In the genomic region with DNA sequence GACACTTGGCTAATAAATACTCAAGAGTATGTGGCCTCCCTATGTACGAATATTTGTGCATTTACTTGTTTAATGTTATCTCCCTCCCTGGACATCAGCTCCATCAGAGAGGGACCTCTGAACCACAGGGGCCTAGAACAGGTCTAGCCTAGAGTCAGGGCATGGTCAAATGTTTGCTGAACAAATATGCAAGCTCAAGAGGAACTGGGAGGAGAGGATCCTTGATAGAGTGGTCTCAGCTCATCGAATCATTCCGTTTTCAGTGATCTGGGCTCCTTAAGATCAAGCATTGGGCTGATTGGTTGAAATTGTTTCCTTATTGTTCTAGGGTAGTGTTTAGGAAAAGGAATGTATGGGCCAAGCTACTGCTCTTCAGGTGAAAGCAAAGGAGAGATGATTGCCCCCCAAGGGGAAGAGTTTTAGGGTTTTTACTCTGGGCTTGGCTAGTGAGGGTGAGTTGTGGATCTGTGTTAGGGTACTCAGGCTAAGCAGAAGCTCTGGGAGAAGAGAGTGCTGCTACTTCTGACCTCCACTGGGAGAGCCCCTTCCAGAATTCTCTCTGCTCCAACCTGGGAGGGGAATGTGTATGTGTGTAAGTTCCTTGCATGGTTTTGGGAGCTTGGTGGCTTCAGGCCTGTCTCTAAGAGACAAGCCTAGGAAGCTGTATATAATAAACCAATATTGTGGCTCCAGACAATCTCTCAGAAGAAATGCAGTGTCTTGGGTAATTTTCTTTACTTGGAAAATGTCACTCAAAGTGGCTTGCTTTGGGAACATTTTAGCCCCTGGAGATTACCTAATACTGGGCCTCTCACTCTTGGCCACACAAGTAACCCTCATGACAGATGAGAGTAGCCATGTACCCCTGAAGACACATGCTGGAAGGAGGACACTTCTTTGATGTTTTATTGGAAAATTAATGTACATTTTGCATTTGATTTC, we compare ENCODE assay signal across 1 cellular context.
TF ChIP-seq lines count a peak whose summit lies in the region.

No MANE protein-coding gene starts in this region.

TF ChIP-seq in GM12878, 131 proteins besides CTCF, POLR2A, EP300 and RAD21 (continued from another document):
- TF ChIP-seq, protein P1, sequence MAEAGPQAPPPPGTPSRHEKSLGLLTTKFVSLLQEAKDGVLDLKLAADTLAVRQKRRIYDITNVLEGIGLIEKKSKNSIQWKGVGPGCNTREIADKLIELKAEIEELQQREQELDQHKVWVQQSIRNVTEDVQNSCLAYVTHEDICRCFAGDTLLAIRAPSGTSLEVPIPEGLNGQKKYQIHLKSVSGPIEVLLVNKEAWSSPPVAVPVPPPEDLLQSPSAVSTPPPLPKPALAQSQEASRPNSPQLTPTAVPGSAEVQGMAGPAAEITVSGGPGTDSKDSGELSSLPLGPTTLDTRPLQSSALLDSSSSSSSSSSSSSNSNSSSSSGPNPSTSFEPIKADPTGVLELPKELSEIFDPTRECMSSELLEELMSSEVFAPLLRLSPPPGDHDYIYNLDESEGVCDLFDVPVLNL (IDR thresholded peaks at IDR 0.05; ENCODE audit: low read depth, low read length): no peak
- TF ChIP-seq BACH1 (IDR thresholded peaks at IDR 0.05; ENCODE audit: borderline replicate concordance) (no peak), IKZF1 (conservative IDR thresholded peaks at IDR 0.05) (peak; percentile 57; the same call in 1 of the 2 replicates), HDGF (IDR thresholded peaks at IDR 0.05) (peak; percentile 22; the same call in 1 of the 2 replicates)
- TF ChIP-seq, protein P2, sequence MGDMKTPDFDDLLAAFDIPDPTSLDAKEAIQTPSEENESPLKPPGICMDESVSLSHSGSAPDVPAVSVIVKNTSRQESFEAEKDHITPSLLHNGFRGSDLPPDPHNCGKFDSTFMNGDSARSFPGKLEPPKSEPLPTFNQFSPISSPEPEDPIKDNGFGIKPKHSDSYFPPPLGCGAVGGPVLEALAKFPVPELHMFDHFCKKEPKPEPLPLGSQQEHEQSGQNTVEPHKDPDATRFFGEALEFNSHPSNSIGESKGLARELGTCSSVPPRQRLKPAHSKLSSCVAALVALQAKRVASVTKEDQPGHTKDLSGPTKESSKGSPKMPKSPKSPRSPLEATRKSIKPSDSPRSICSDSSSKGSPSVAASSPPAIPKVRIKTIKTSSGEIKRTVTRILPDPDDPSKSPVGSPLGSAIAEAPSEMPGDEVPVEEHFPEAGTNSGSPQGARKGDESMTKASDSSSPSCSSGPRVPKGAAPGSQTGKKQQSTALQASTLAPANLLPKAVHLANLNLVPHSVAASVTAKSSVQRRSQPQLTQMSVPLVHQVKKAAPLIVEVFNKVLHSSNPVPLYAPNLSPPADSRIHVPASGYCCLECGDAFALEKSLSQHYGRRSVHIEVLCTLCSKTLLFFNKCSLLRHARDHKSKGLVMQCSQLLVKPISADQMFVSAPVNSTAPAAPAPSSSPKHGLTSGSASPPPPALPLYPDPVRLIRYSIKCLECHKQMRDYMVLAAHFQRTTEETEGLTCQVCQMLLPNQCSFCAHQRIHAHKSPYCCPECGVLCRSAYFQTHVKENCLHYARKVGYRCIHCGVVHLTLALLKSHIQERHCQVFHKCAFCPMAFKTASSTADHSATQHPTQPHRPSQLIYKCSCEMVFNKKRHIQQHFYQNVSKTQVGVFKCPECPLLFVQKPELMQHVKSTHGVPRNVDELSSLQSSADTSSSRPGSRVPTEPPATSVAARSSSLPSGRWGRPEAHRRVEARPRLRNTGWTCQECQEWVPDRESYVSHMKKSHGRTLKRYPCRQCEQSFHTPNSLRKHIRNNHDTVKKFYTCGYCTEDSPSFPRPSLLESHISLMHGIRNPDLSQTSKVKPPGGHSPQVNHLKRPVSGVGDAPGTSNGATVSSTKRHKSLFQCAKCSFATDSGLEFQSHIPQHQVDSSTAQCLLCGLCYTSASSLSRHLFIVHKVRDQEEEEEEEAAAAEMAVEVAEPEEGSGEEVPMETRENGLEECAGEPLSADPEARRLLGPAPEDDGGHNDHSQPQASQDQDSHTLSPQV (IDR thresholded peaks at IDR 0.05): peak; percentile 55; the same call in 1 of the 2 replicates
